Comparison of ENCODE assay signal across 8 cellular contexts in genomic region chr1:104098837-104099236, GRCh38.
"Had no signal": no experiment of that assay in that cellular context is flagged by ENCODE, and none has a peak within 500 bp of the region (broad histone marks: within the 10 kb centered on the region; RNA-seq: fewer than 3 reads in every experiment).

No MANE protein-coding gene starts in this region.

- H3K27ac Mint-ChIP-seq: H9, IgD-negative memory B cell had no signal

- H2AFZ ChIP-seq: GM23248 had no signal

- H3K4me1 Mint-ChIP-seq: H9 had no signal

- H3K27me3 Mint-ChIP-seq: IgD-negative memory B cell had no signal

- FAIRE-seq: H1, H54 had no signal

- H3K4me3 ChIP-seq: GM23248 had no signal

- H3K9ac ChIP-seq: GM23248 had no signal

- DNase-seq: GM23248, H9, HCEC 1CT, KG1 had no signal

- H3K9me3 Mint-ChIP-seq: H9 had no signal

- H3K36me3 Mint-ChIP-seq: IgD-negative memory B cell had no signal

- H3K4me3 Mint-ChIP-seq: H9, IgD-negative memory B cell had no signal

- H3K27ac ChIP-seq: GM23248, HL-60 had no signal
